In genomic region chr20:44946266-44946852, GRCh38 we compare ENCODE assay signal across 16 cellular contexts.
"Had no signal": no experiment of that assay in that cellular context is flagged by ENCODE, and none has a peak within 500 bp of the region (broad histone marks: within the 10 kb centered on the region; RNA-seq: fewer than 3 reads in every experiment).

No MANE protein-coding gene starts in this region.

- H3K36me3 ChIP-seq: uterus had no signal

- H3K4me3 ChIP-seq: ascending aorta, esophagus squamous epithelium, gastroesophageal sphincter, pancreas, thyroid gland, uterus had no signal

- H3K27ac ChIP-seq: ascending aorta, esophagus squamous epithelium, gastroesophageal sphincter, thyroid gland, uterus had no signal

- H3K27me3 ChIP-seq: ascending aorta, esophagus squamous epithelium, gastroesophageal sphincter, pancreas, thyroid gland, uterus had no signal

- FAIRE-seq: keratinocyte, pancreas, small intestine had no signal

- ATAC-seq: activated CD4-positive, CD25-positive, alpha-beta regulatory T cell treated with anti-CD3 and anti-CD28 coated beads, Interleukin-2, amount 50 U/mL, for 24 hours; activated CD8-positive, alpha-beta T cell treated with anti-CD3 and anti-CD28 coated beads for 36 hours; gastroesophageal sphincter; left ventricle myocardium superior; stimulated activated effector memory CD8-positive, alpha-beta T cell treated with anti-CD3 and anti-CD28 coated beads, Interleukin-12 subunit alpha, Interleukin-12 subunit beta, amount 100 ng/mL, for 72 hours had no signal

- H3K27ac Mint-ChIP-seq: activated CD8-positive, alpha-beta T cell treated with anti-CD3 and anti-CD28 coated beads for 36 hours; activated naive CD4-positive, alpha-beta T cell treated with anti-CD3 and anti-CD28 coated beads, Interleukin-2, amount 50 U/mL, for 24 hours; activated T-helper 2 cell treated with anti-CD3 and anti-CD28 coated beads, Interferon-gamma antibody, Interleukin-2, Interleukin-4, amounts not matched to agents 10 μg/mL and 5 μg/mL and 100 μg/mL, durations not matched to agents 14 hours and 24 hours and 36 hours; stimulated activated effector memory CD8-positive, alpha-beta T cell treated with anti-CD3 and anti-CD28 coated beads, Interleukin-12 subunit alpha, Interleukin-12 subunit beta, amount 100 ng/mL, for 72 hours had no signal

- H3K9me3 ChIP-seq: ascending aorta, esophagus squamous epithelium, gastroesophageal sphincter, pancreas, thyroid gland, uterus had no signal

- DNase-seq: activated CD8-positive, alpha-beta memory T cell treated with anti-CD3 and anti-CD28 coated beads, Interleukin-2, amount 50 U/mL, for 4 hours; activated CD8-positive, alpha-beta T cell treated with anti-CD3 and anti-CD28 coated beads for 36 hours; esophagus squamous epithelium; left ventricle myocardium superior; pancreas; retina; small intestine; thyroid gland; uterus had no signal

- H3K9me3 Mint-ChIP-seq: activated CD8-positive, alpha-beta T cell treated with anti-CD3 and anti-CD28 coated beads for 36 hours; activated naive CD4-positive, alpha-beta T cell treated with anti-CD3 and anti-CD28 coated beads, Interleukin-2, amount 50 U/mL, for 24 hours; activated T-helper 2 cell treated with anti-CD3 and anti-CD28 coated beads, Interferon-gamma antibody, Interleukin-2, Interleukin-4, amounts not matched to agents 10 μg/mL and 5 μg/mL and 100 μg/mL, durations not matched to agents 14 hours and 24 hours and 36 hours; stimulated activated effector memory CD8-positive, alpha-beta T cell treated with anti-CD3 and anti-CD28 coated beads, Interleukin-12 subunit alpha, Interleukin-12 subunit beta, amount 100 ng/mL, for 72 hours had no signal

- H3K27me3 Mint-ChIP-seq: activated CD8-positive, alpha-beta T cell treated with anti-CD3 and anti-CD28 coated beads for 36 hours; activated naive CD4-positive, alpha-beta T cell treated with anti-CD3 and anti-CD28 coated beads, Interleukin-2, amount 50 U/mL, for 24 hours had no signal

- H3K4me1 ChIP-seq: ascending aorta, esophagus squamous epithelium, gastroesophageal sphincter, pancreas, thyroid gland, uterus had no signal

- H3K4me3 Mint-ChIP-seq: activated CD8-positive, alpha-beta T cell treated with anti-CD3 and anti-CD28 coated beads for 36 hours; activated naive CD4-positive, alpha-beta T cell treated with anti-CD3 and anti-CD28 coated beads, Interleukin-2, amount 50 U/mL, for 24 hours; stimulated activated effector memory CD8-positive, alpha-beta T cell treated with anti-CD3 and anti-CD28 coated beads, Interleukin-12 subunit alpha, Interleukin-12 subunit beta, amount 100 ng/mL, for 72 hours had no signal
